Comparison of ENCODE assay signal across 9 cellular contexts in the genomic region with DNA sequence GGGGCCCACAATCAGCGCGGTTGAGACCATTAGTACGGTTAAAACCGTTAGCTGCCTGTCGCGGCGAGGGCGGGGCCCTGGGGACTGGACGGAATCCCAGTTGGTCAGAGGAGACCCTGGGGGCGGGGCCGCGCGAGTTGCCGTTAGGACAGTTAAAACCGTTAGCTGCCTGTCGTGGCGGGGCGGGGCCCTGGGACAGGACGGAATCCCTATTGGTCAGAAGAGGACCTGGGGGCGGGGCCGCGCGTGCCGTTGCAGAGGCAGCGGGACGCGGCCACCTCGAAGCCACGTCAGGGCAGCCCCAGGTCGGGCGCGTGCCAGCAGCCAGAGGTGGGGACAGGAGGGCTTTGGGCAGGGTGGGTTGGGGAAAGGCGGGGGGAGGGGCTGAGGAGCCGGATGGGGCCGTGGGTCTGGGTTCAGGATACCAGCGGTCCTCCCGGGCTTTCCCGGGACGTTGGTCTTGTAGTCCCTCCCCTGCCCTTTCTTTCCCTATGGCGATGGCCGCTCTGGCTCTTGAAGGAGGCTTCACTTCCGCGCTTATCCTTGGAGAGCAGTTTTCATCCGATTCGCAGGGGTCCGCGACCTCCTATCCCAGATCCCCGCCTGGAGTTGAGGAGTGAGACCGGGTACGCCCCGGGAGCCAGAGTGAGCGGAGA. TPM values are rescaled to one million over a fixed set of nuclear protein-coding genes. Genes with fewer than 3 reads are reported as not detected.
DNase-seq lines count a peak whose midpoint lies in the region; ATAC-seq, FAIRE-seq and TF ChIP-seq lines count a peak whose summit lies in the region.
"Had no signal": no experiment of that assay in that cellular context is flagged by ENCODE, and none has a peak within 500 bp of the region (broad histone marks: within the 10 kb centered on the region; RNA-seq: fewer than 3 reads in every experiment).

No MANE protein-coding gene starts in this region.

- peaks cover 6% of the 10 kb centered on the region for H3K27me3 Mint-ChIP-seq in activated T-cell treated with anti-CD3 and anti-CD28 coated beads, Interleukin-2, amount 50 U/mL, for 72 hours (ENCODE audit: low read depth)
- H3K27me3 Mint-ChIP-seq in HFFc6 (ENCODE audit: insufficient read depth) (peaks cover 4% of the 10 kb centered on the region), nephron progenitor cell (ENCODE audit: low read depth, poor library complexity) (peaks cover 3% of the 10 kb centered on the region)

- no peaks in the 10 kb centered on the region for H3K4me1 Mint-ChIP-seq in activated T-cell treated with anti-CD3 and anti-CD28 coated beads, Interleukin-2, amount 50 U/mL, for 72 hours (ENCODE audit: low read depth)
- H3K4me1 Mint-ChIP-seq in HFFc6 (ENCODE audit: low read depth) (no peaks in the 10 kb centered on the region), nephron progenitor cell (no peaks in the 10 kb centered on the region)
- H3K4me1 Mint-ChIP-seq: T-cell had no signal

- no peak for FAIRE-seq in pancreas (lab: Jason Lieb, UNC)

- peak; percentile 75 for DNase-seq in AG09319 (ENCODE audit: extremely low read depth, low read depth)
- DNase-seq in activated T-cell treated with anti-CD3 and anti-CD28 coated beads, Interleukin-2, amount 50 U/mL, for 72 hours, result peak; percentile 8 to 25
- DNase-seq in globus pallidus (ENCODE audit: low spot score), result peak; percentile 23
- DNase-seq in pancreas, result peak; percentile 33 to 86 (median 72)
- DNase-seq in HFFc6, result no peak
- no peak for DNase-seq in nephron progenitor cell

- no peak for ATAC-seq in activated T-cell treated with anti-CD3 and anti-CD28 coated beads, Interleukin-2, amount 50 U/mL, for 72 hours (replicated peaks in 1 of 2)
- ATAC-seq in pancreas (peak; percentile 46 to 97 (median 83)), GM19455 (IDR thresholded peaks at IDR 0.05; ENCODE audit: unreplicated experiment) (no peak), HG03175 (IDR thresholded peaks at IDR 0.05; ENCODE audit: unreplicated experiment) (no peak)
- ATAC-seq: T-cell had no signal

- H3K27ac ChIP-seq in pancreas, result peak overlapping the region in 1 of 4 donors; percentile 22

- no peak overlapping the region for H3K27ac Mint-ChIP-seq in activated T-cell treated with anti-CD3 and anti-CD28 coated beads, Interleukin-2, amount 50 U/mL, for 72 hours
- H3K27ac Mint-ChIP-seq in HFFc6 (no peak overlapping the region), nephron progenitor cell (no peak overlapping the region)
- H3K27ac Mint-ChIP-seq: T-cell had no signal

- TF ChIP-seq CTCF in AG09319 (IDR thresholded peaks at IDR 0.05; ENCODE audit: low read depth, low read length), result no peak
- no peak for TF ChIP-seq CTCF in pancreas (IDR thresholded peaks at IDR 0.05)
- no peak for TF ChIP-seq CTCF in HFFc6 (IDR thresholded peaks at IDR 0.05)
- no peak for TF ChIP-seq CTCF in nephron progenitor cell (IDR thresholded peaks at IDR 0.05)

- no peaks in the 10 kb centered on the region for H3K9me3 ChIP-seq in pancreas

- H3K27me3 ChIP-seq in pancreas, result no peaks in the 10 kb centered on the region

- intact Hi-C loops in pancreas (cut with DNase I), result no loop called here

- peak overlapping the region in 1 of 4 donors; percentile 26 for H3K4me3 ChIP-seq in pancreas

- no peaks in the 10 kb centered on the region for H3K36me3 ChIP-seq in pancreas

- H3K4me3 Mint-ChIP-seq in activated T-cell treated with anti-CD3 and anti-CD28 coated beads, Interleukin-2, amount 50 U/mL, for 72 hours, result no peak overlapping the region
- H3K4me3 Mint-ChIP-seq in HFFc6 (no peak overlapping the region), nephron progenitor cell (no peak overlapping the region)
- H3K4me3 Mint-ChIP-seq: T-cell had no signal

- H3K9me3 Mint-ChIP-seq in activated T-cell treated with anti-CD3 and anti-CD28 coated beads, Interleukin-2, amount 50 U/mL, for 72 hours, result no peaks in the 10 kb centered on the region
- no peaks in the 10 kb centered on the region for H3K9me3 Mint-ChIP-seq in HFFc6
- H3K9me3 Mint-ChIP-seq in nephron progenitor cell, result peaks cover 29% of the 10 kb centered on the region
- H3K9me3 Mint-ChIP-seq: T-cell had no signal

- no peaks in the 10 kb centered on the region for H3K36me3 Mint-ChIP-seq in activated T-cell treated with anti-CD3 and anti-CD28 coated beads, Interleukin-2, amount 50 U/mL, for 72 hours (ENCODE audit: insufficient read depth in 2 of 2)
- no peaks in the 10 kb centered on the region for H3K36me3 Mint-ChIP-seq in HFFc6 (ENCODE audit: low read depth)
- H3K36me3 Mint-ChIP-seq in nephron progenitor cell (ENCODE audit: low read depth), result no peaks in the 10 kb centered on the region
- H3K36me3 Mint-ChIP-seq: T-cell had no signal

- WGBS in pancreas, 2 donors, result 19 to 25% methylated on average over 44 to 52 of the region's 52 CpGs

- no peaks in the 10 kb centered on the region for H3K4me1 ChIP-seq in pancreas

RNA-seq across cellular contexts. Expression of a gene that starts 28.0 kb away (rescaled TPM):
- total RNA-seq in activated T-cell treated with anti-CD3 and anti-CD28 coated beads, Interleukin-2, amount 50 U/mL, for 72 hours, result 1 to 10 TPM; 3.0 to 5.4 TPM
- 10 to 100 TPM in 3 of 6 donors, 1 to 10 TPM in 3; 5.5 to 13.7 (median 10.0) TPM for total RNA-seq in pancreas
- polyA plus RNA-seq in pancreas, result 10 to 100 TPM; 11.8 to 19.1 TPM
- 10 to 100 TPM; 16.7 to 22.0 (median 19.6) TPM for total RNA-seq in HFFc6 (2021; fragmentation: NEBNext Ultra II Directional; extraction: Animal tissue kit (Norgen Biotek cat#: 25700))

RNA-seq across cellular contexts. Expression of a gene that starts 33.2 kb away (rescaled TPM):
- total RNA-seq in activated T-cell treated with anti-CD3 and anti-CD28 coated beads, Interleukin-2, amount 50 U/mL, for 72 hours, result 10 to 100 TPM; 15.7 to 16.8 TPM
- 10 to 100 TPM in 1 of 6 donors, 1 to 10 TPM in 5; 5.9 to 11.0 (median 8.3) TPM for total RNA-seq in pancreas
- 10 to 100 TPM in 1 of 2 donors, 1 to 10 TPM in 1; 7.6 to 10.2 TPM for polyA plus RNA-seq in pancreas
- 10 to 100 TPM; 20.0 to 23.7 (median 21.9) TPM for total RNA-seq in HFFc6 (2021; fragmentation: NEBNext Ultra II Directional; extraction: Animal tissue kit (Norgen Biotek cat#: 25700))

Comparison
In these comparisons a context has a peak if more than half of its experiments do, and no peak if none do; other contexts are left out.
1. DNase-seq: peak in AG09319 (single experiment), activated T-cell treated with anti-CD3 and anti-CD28 coated beads, Interleukin-2, amount 50 U/mL, for 72 hours (2 of 2), globus pallidus (single experiment) and pancreas (6 of 6); none in HFFc6 (single experiment) and nephron progenitor cell (single experiment).
2. ATAC-seq: peak in pancreas (4 of 4); none in activated T-cell treated with anti-CD3 and anti-CD28 coated beads, Interleukin-2, amount 50 U/mL, for 72 hours (0 of 2), GM19455 (single experiment) and HG03175 (single experiment).